ENCODE assay signal across 8 cellular contexts in genomic region chr10:98467506-98468318, GRCh38.
A peak's percentile ranks its signal among the peaks of the same experiment; 100 is the strongest.
DNase-seq lines count a peak whose midpoint lies in the region; ATAC-seq and TF ChIP-seq lines count a peak whose summit lies in the region.

No MANE protein-coding gene starts in this region.

- H3K4me3 ChIP-seq in coronary artery = peak overlapping the region; percentile 83

- DNase-seq in AG09319 (ENCODE audit: extremely low read depth, low read depth) = peak; percentile 65
- DNase-seq in NCI-H2227 treated with DMSO at 0.1 percent for 48 hours (lab: John Stamatoyannopoulos, UW) = peak; percentile 43
- DNase-seq in coronary artery (ENCODE audit: low spot score) = peak; percentile 79
- peak; percentile 89 for DNase-seq in kidney tubule cell (ENCODE audit: low spot score)
- peak; percentile 43 to 47 for DNase-seq in stimulated activated CD4-positive, alpha-beta T cell treated with anti-CD3 and anti-CD28 coated beads, Interleukin-15, amount 100 ng/mL, for 48 hours (ENCODE audit: low read depth in 2 of 2)

- ATAC-seq in GM18868 (IDR thresholded peaks at IDR 0.05; ENCODE audit: unreplicated experiment) (peak; percentile 97), HG03097 (IDR thresholded peaks at IDR 0.05; ENCODE audit: low FRiP score, unreplicated experiment) (peak; percentile 83)
- ATAC-seq in activated CD4-positive, CD25-positive, alpha-beta regulatory T cell treated with anti-CD3 and anti-CD28 coated beads, Interleukin-2, amount 50 U/mL, for 24 hours = peak; percentile 92 to 93

- TF ChIP-seq CTCF in AG09319 (IDR thresholded peaks at IDR 0.05; ENCODE audit: low read depth, low read length) (peak; percentile 88), coronary artery (IDR thresholded peaks at IDR 0.05) (peak; percentile 76)

- H3K27ac ChIP-seq in coronary artery = no peak overlapping the region
